13 cellular contexts compared by ENCODE assay signal in genomic region chr12:106195638-106196037, GRCh38. TPM values are rescaled to one million over a fixed set of nuclear protein-coding genes. Genes with fewer than 3 reads are reported as not detected.
DNase-seq lines count a peak whose midpoint lies in the region; ATAC-seq and TF ChIP-seq lines count a peak whose summit lies in the region.
"Had no signal": no experiment of that assay in that cellular context is flagged by ENCODE, and none has a peak within 500 bp of the region (broad histone marks: within the 10 kb centered on the region; RNA-seq: fewer than 3 reads in every experiment).

No MANE protein-coding gene starts in this region.

- no peak for TF ChIP-seq CTCF in liver (IDR thresholded peaks at IDR 0.05; ENCODE audit: low read depth, low read length, missing input control)
- no peak for TF ChIP-seq CTCF in stomach (IDR thresholded peaks at IDR 0.05)
- TF ChIP-seq CTCF in omental fat pad (IDR thresholded peaks at IDR 0.05), result no peak
- TF ChIP-seq CTCF in mesothelial cell of epicardium (IDR thresholded peaks at IDR 0.05; ENCODE audit: unreplicated experiment), result no peak

- 20% methylated on average over 5 of the region's 5 CpGs for WGBS in liver
- 44 to 56% (median 50%) methylated on average over 5 of the region's 5 CpGs for WGBS in stomach, 5 donors

- TF ChIP-seq POLR2A in stomach (IDR thresholded peaks at IDR 0.05), result no peak

- H3K27me3 Mint-ChIP-seq in mesothelial cell of epicardium (ENCODE audit: low read depth), result no peaks in the 10 kb centered on the region

- no peaks in the 10 kb centered on the region for H3K36me3 ChIP-seq in liver (ENCODE audit: control insufficient read depth in 4 of 4, insufficient read depth in 3 of 4, low read depth in 1 of 4, low read length in 3 of 4)
- H3K36me3 ChIP-seq in stomach, result no peaks in the 10 kb centered on the region

- H3K27ac ChIP-seq in liver (ENCODE audit: low read depth in 1 of 2, low read length in 2 of 2) (peak overlapping the region; percentile 42 to 68), stomach (peak overlapping the region in 1 of 5 donors; percentile 26)
- H3K27ac ChIP-seq: RWPE1 had no signal

- ATAC-seq in omental fat pad (ENCODE audit: low FRiP score) (no peak), HG03342 (IDR thresholded peaks at IDR 0.05; ENCODE audit: unreplicated experiment) (no peak), HG02885 (IDR thresholded peaks at IDR 0.05; ENCODE audit: poor library complexity, unreplicated experiment) (no peak)

- DNase-seq in LHCN-M2 (ENCODE audit: low read depth) (peak; percentile 45), epidermal melanocyte (ENCODE audit: insufficient read length, low spot score) (peak; percentile 31), stomach (peak; percentile 26), omental fat pad (ENCODE audit: low spot score) (no peak), mesothelial cell of epicardium (ENCODE audit: low spot score in 2 of 2, unreplicated experiment in 2 of 2) (no peak)
- DNase-seq: activated CD4-positive, alpha-beta T cell treated with anti-CD3 and anti-CD28 coated beads, Interleukin-2, amount 50 U/mL, for 1 hour; NCI-H1417 treated with DMSO at 0.1 percent for 48 hours; stimulated activated CD4-positive, alpha-beta T cell treated with anti-CD3 and anti-CD28 coated beads, Interleukin-1b, Interleukin-23, amount 100 ng/mL, for 48 hours had no signal

- no peaks in the 10 kb centered on the region for H3K4me1 Mint-ChIP-seq in mesothelial cell of epicardium

- H3K9me3 Mint-ChIP-seq in mesothelial cell of epicardium, result no peaks in the 10 kb centered on the region

- TF ChIP-seq EP300 in stomach (IDR thresholded peaks at IDR 0.05), result no peak

- H3K9ac ChIP-seq in liver (ENCODE audit: low read depth in 1 of 2, low read length in 2 of 2), result no peak overlapping the region

- no peaks in the 10 kb centered on the region for H3K27me3 ChIP-seq in liver (ENCODE audit: control insufficient read depth in 4 of 4, insufficient read depth in 4 of 4, low read length in 3 of 4)
- H3K27me3 ChIP-seq in stomach, result no peaks in the 10 kb centered on the region

- H3K36me3 Mint-ChIP-seq in mesothelial cell of epicardium, result no peaks in the 10 kb centered on the region
- H3K36me3 Mint-ChIP-seq: brain had no signal

- no peak overlapping the region for H3K27ac Mint-ChIP-seq in mesothelial cell of epicardium

- H3K4me3 ChIP-seq in liver (ENCODE audit: low read depth in 1 of 3, low read length in 3 of 3) (no peak overlapping the region), stomach (no peak overlapping the region)

- H3K4me1 ChIP-seq in liver (ENCODE audit: control insufficient read depth in 4 of 4, insufficient read depth in 4 of 4, low read length in 3 of 4), result peaks cover 0 to 31% (median 22%) of the 10 kb centered on the region in 4 donors
- peaks cover 0 to 18% (median 2%) of the 10 kb centered on the region in 4 donors for H3K4me1 ChIP-seq in stomach

- no peak overlapping the region for H3K4me3 Mint-ChIP-seq in mesothelial cell of epicardium
- H3K4me3 Mint-ChIP-seq: brain had no signal

- no peaks in the 10 kb centered on the region for H3K9me3 ChIP-seq in liver (ENCODE audit: control insufficient read depth in 4 of 4, low read length in 3 of 4)
- H3K9me3 ChIP-seq in stomach, result no peaks in the 10 kb centered on the region

- intact Hi-C loops in stomach (cut with DNase I; ENCODE audit: low total_unique reads), result no loop called here

- peak; percentile 38 to 52 for TF ChIP-seq RAD21 in liver (IDR thresholded peaks at IDR 0.05)

TF ChIP-seq in liver, 16 proteins besides CTCF, POLR2A, EP300 and RAD21:
- TF ChIP-seq NR2F2 (IDR thresholded peaks at IDR 0.05), result no peak
- TF ChIP-seq FOXA2 (IDR thresholded peaks at IDR 0.05), result peak; percentile 78
- peak; percentile 69 to 96 for TF ChIP-seq RXRA (IDR thresholded peaks at IDR 0.05)
- TF ChIP-seq MAX (IDR thresholded peaks at IDR 0.05), result peak; percentile 71
- TF ChIP-seq GABPA (IDR thresholded peaks at IDR 0.05 in 1 of 2, conservative IDR thresholded peaks at IDR 0.05 in 1 of 2), result no peak
- TF ChIP-seq FOXA1 (IDR thresholded peaks at IDR 0.05), result peak; percentile 52
- peak; percentile 81 for TF ChIP-seq SP1 (IDR thresholded peaks at IDR 0.05)
- TF ChIP-seq TAF1 (conservative IDR thresholded peaks at IDR 0.05), result no peak
- TF ChIP-seq HNF4A (conservative IDR thresholded peaks at IDR 0.05), result peak; percentile 58 to 89
- peak; percentile 73 for TF ChIP-seq YY1 (IDR thresholded peaks at IDR 0.05)
- peak; percentile 56 for TF ChIP-seq ZBTB33 (IDR thresholded peaks at IDR 0.05)
- peak; percentile 60 to 75 for TF ChIP-seq JUND (IDR thresholded peaks at IDR 0.05)
- no peak for TF ChIP-seq ATF3 (IDR thresholded peaks at IDR 0.05)
- peak in 1 of 2 donors; percentile 42 for TF ChIP-seq EGR1 (IDR thresholded peaks at IDR 0.05; ENCODE audit: low read depth in 2 of 2)
- TF ChIP-seq HNF4G (IDR thresholded peaks at IDR 0.05), result no peak
- peak; percentile 68 for TF ChIP-seq REST (IDR thresholded peaks at IDR 0.05)

RNA-seq across cellular contexts. Expression of gene CKAP4, which starts 52.2 kb away (rescaled TPM):
- total RNA-seq in LHCN-M2 (2014; rRNA removed) (177 and 193 TPM in 2 replicates), liver (10 to 100 TPM; 23.1 to 27.4 TPM), stomach (10 to 100 TPM; 36.2 to 98.7 (median 71.0) TPM), omental fat pad (10 to 100 TPM; 32.6 to 44.2 (median 33.5) TPM), mesothelial cell of epicardium (174 to 180 TPM (median 178 TPM) in 3 replicates)
- polyA plus RNA-seq in LHCN-M2 (2012), result 202 TPM
- polyA plus RNA-seq in liver (10 to 100 TPM; 13.1 to 28.0 TPM), stomach (10 to 100 TPM; 13.7 to 27.3 (median 20.6) TPM)

RNA-seq across cellular contexts. Expression of gene NUAK1, which starts 56.9 kb away (rescaled TPM):
- total RNA-seq in LHCN-M2 (2014; rRNA removed), result 2.4 and 6.0 TPM in 2 replicates
- 15.6 TPM for polyA plus RNA-seq in LHCN-M2 (2012)
- total RNA-seq in liver, result 1 to 10 TPM; 3.6 to 9.3 TPM
- polyA plus RNA-seq in liver, result 1 to 10 TPM; 2.5 to 4.1 TPM
- 10 to 100 TPM in 3 of 5 donors, 1 to 10 TPM in 1, under 1 TPM in 1; 0.58 to 79.0 (median 11.7) TPM for total RNA-seq in stomach
- polyA plus RNA-seq in stomach, result 1 to 10 TPM in 2 of 3 donors, under 1 TPM in 1; 0.80 to 2.6 (median 2.4) TPM
- total RNA-seq in omental fat pad, result 10 to 100 TPM in 3 of 4 donors, 1 to 10 TPM in 1; 6.8 to 47.3 (median 21.0) TPM
- 23.4 to 27.0 TPM (median 25.1 TPM) in 3 replicates for total RNA-seq in mesothelial cell of epicardium

Comparison
In these comparisons a context has a peak if more than half of its experiments do, and no peak if none do; other contexts are left out.
1. DNase-seq: peak in LHCN-M2 (single experiment), epidermal melanocyte (single experiment) and stomach (single experiment); none in omental fat pad (single experiment) and mesothelial cell of epicardium (0 of 2).